ENCODE assay signal across 11 cellular contexts in genomic region chr3:62502315-62503300, GRCh38.
"Had no signal": no experiment of that assay in that cellular context is flagged by ENCODE, and none has a peak within 500 bp of the region (broad histone marks: within the 10 kb centered on the region; RNA-seq: fewer than 3 reads in every experiment).

No MANE protein-coding gene starts in this region.

- DNase-seq: activated effector memory CD4-positive, alpha-beta T cell treated with Interleukin-2 at 50 U/mL for 16 hours; activated T-cell treated with anti-CD3 and anti-CD28 coated beads, Interleukin-2, amount 50 U/mL, for 1 hour; amniotic stem cell; body of pancreas; stimulated activated CD4-positive, alpha-beta T cell treated with anti-CD3 and anti-CD28 coated beads, Interleukin-2, amount 100 ng/mL, for 48 hours; stimulated activated naive CD8-positive, alpha-beta T cell treated with anti-CD3 and anti-CD28 coated beads, Interleukin-15, Interleukin-2, amounts not matched to agents 100 U/mL and 50 U/mL, for 24 hours had no signal

- ATAC-seq: activated CD4-positive, CD25-positive, alpha-beta regulatory T cell treated with anti-CD3 and anti-CD28 coated beads, Interleukin-2, amount 50 U/mL, for 24 hours; activated naive CD4-positive, alpha-beta T cell treated with anti-CD3 and anti-CD28 coated beads, Interleukin-2, amount 50 U/mL, for 72 hours; body of pancreas; esophagus mucosa; stimulated activated naive CD8-positive, alpha-beta T cell treated with anti-CD3 and anti-CD28 coated beads, Interleukin-15, Interleukin-2, amounts not matched to agents 100 U/mL and 50 U/mL, for 24 hours had no signal

- H3K4me3 Mint-ChIP-seq: memory B cell, nephron had no signal

- H3K27me3 ChIP-seq: body of pancreas had no signal

- H3K4me3 ChIP-seq: body of pancreas had no signal

- H3K27ac ChIP-seq: body of pancreas had no signal

- H3K27ac Mint-ChIP-seq: activated naive CD4-positive, alpha-beta T cell treated with anti-CD3 and anti-CD28 coated beads, Interleukin-2, amount 50 U/mL, for 72 hours; memory B cell; nephron had no signal

- H3K4me1 ChIP-seq: body of pancreas had no signal

- H3K36me3 Mint-ChIP-seq: activated naive CD4-positive, alpha-beta T cell treated with anti-CD3 and anti-CD28 coated beads, Interleukin-2, amount 50 U/mL, for 72 hours; memory B cell had no signal

- H3K4me1 Mint-ChIP-seq: nephron had no signal

- H3K9me3 Mint-ChIP-seq: activated naive CD4-positive, alpha-beta T cell treated with anti-CD3 and anti-CD28 coated beads, Interleukin-2, amount 50 U/mL, for 72 hours; nephron had no signal

- H3K27me3 Mint-ChIP-seq: memory B cell had no signal

- H3K9me3 ChIP-seq: body of pancreas had no signal
